Comparison of ENCODE assay signal across 15 cellular contexts in genomic region chr3:77815467-77815866, GRCh38.
DNase-seq lines count a peak whose midpoint lies in the region; ATAC-seq, FAIRE-seq and TF ChIP-seq lines count a peak whose summit lies in the region.
"Had no signal": no experiment of that assay in that cellular context is flagged by ENCODE, and none has a peak within 500 bp of the region (broad histone marks: within the 10 kb centered on the region; RNA-seq: fewer than 3 reads in every experiment).

No MANE protein-coding gene starts in this region.

- no peak for FAIRE-seq in GM19239 (lab: Jason Lieb, UNC)
- FAIRE-seq: G401.6 had no signal

- TF ChIP-seq CTCF in WTC11 (IDR thresholded peaks at IDR 0.05), result no peak

- H3K4me3 Mint-ChIP-seq in WTC11, result no peak overlapping the region

- H3K27me3 Mint-ChIP-seq in WTC11 (ENCODE audit: low read depth), result no peaks in the 10 kb centered on the region

- 0 out of 2 replicates have a peak, but pooled peaks cover 3% of the 10 kb centered on the region for H3K9me3 Mint-ChIP-seq in WTC11

- DNase-seq in DMS 273 (lab: John Stamatoyannopoulos, UW; ENCODE audit: unreplicated experiment), result peak; percentile 13
- DNase-seq in DMS 273 treated with DMSO at 0.1 percent for 48 hours (lab: John Stamatoyannopoulos, UW), result no peak
- DNase-seq in Kasumi-1 (lab: John Stamatoyannopoulos, UW), result peak; percentile 3 to 24
- DNase-seq in WTC11 (ENCODE audit: low spot score), result peak; percentile 44
- DNase-seq in kidney glomerular epithelial cell (lab: John Stamatoyannopoulos, UW), result peak; percentile 3
- DNase-seq in stimulated activated naive CD4-positive, alpha-beta T cell treated with Interleukin-2 at 50 U/mL for 16 hours (lab: John Stamatoyannopoulos, UW), result no peak
- no peak for DNase-seq in GM19239 (ENCODE audit: insufficient read length, low spot score)
- DNase-seq: 8988T; body of pancreas; GOT3; KBM-7; NK-92 treated with Interleukin-12 subunit alpha and Interleukin-12 subunit beta, amount 100 ng/mL, for 24 hours; T-helper 9 cell had no signal

- H3K36me3 Mint-ChIP-seq in WTC11, result no peaks in the 10 kb centered on the region

- CTCF ChIA-PET in WTC11 (lab: Charles Lee), result interaction anchor here (0.9 to 1.6 kb wide), 7 partner anchors 9 to 830 kb away, joined by 3 to 7 read pairs (median 3); no protein-coding TSS in a partner anchor

- no peak overlapping the region for H3K27ac Mint-ChIP-seq in WTC11

- POLR2A ChIA-PET in WTC11 (lab: Charles Lee), result no interaction called here

- peaks cover 7% of the 10 kb centered on the region for H3K4me1 Mint-ChIP-seq in WTC11

- ATAC-seq in WTC11, result peak; percentile 84
- no peak for ATAC-seq in GM18520 (IDR thresholded peaks at IDR 0.05; ENCODE audit: unreplicated experiment)
- ATAC-seq: body of pancreas had no signal

TF ChIP-seq in WTC11, 78 proteins besides CTCF, POLR2A, EP300 and RAD21:
- TF ChIP-seq SMAD4 (CRISPR knock-in tag; IDR thresholded peaks at IDR 0.05) (no peak), ZNF121 (CRISPR knock-in tag; IDR thresholded peaks at IDR 0.05) (peak; percentile 77; the same call in 1 of the 2 replicates)

Comparison
In these comparisons a context has a peak if more than half of its experiments do, and no peak if none do; other contexts are left out.
1. DNase-seq: peak in DMS 273 (single experiment), Kasumi-1 (2 of 2), WTC11 (single experiment) and kidney glomerular epithelial cell (single experiment); none in DMS 273 treated with DMSO at 0.1 percent for 48 hours (single experiment), stimulated activated naive CD4-positive, alpha-beta T cell treated with Interleukin-2 at 50 U/mL for 16 hours (single experiment) and GM19239 (single experiment).